In the genomic region with DNA sequence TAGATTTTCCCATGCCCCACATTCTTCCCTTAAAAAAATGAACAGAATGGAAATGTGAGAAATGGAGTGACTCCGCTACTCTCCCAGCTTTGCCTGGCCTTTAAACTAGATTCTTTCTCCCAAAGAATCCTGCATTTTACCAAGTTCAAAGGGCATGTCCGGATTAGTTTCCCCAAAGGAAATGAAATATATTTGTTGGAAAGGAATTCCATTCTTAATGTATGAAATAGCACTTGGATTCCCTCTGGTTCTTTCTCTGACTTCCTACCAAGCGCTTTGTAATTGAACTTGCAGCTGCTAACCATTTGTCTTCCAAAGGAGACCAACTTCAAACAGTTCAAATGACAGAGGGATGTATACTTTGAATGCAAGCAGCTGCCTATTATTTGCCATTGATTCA, we compare ENCODE assay signal across 14 cellular contexts. TPM values are rescaled to one million over a fixed set of nuclear protein-coding genes. Genes with fewer than 3 reads are reported as not detected.
DNase-seq lines count a peak whose midpoint lies in the region; TF ChIP-seq lines count a peak whose summit lies in the region.
"Had no signal": no experiment of that assay in that cellular context is flagged by ENCODE, and none has a peak within 500 bp of the region (broad histone marks: within the 10 kb centered on the region; RNA-seq: fewer than 3 reads in every experiment).

No MANE protein-coding gene starts in this region.

- H3K9me3 ChIP-seq in mesenchymal stem cell (ENCODE audit: control insufficient read depth, low read length): no peaks in the 10 kb centered on the region
- H3K9me3 ChIP-seq: colonic mucosa, esophagus squamous epithelium had no signal

- no peak overlapping the region for H3K23ac ChIP-seq in mesenchymal stem cell (ENCODE audit: low read length in 2 of 2)

- H2BK15ac ChIP-seq in mesenchymal stem cell (ENCODE audit: low read depth, poor library complexity, severe bottlenecking): no peak overlapping the region

- H4K91ac ChIP-seq in mesenchymal stem cell (ENCODE audit: low read length): no peak overlapping the region

- TF ChIP-seq CTCF in AG10803 (conservative IDR thresholded peaks at IDR 0.05; ENCODE audit: low read length) (no peak), cardiac fibroblast (IDR thresholded peaks at IDR 0.05; ENCODE audit: low read depth, low read length) (no peak)

- H4K8ac ChIP-seq in mesenchymal stem cell (ENCODE audit: low read length): no peak overlapping the region

- no peaks in the 10 kb centered on the region for H3K27me3 ChIP-seq in mesenchymal stem cell (ENCODE audit: control insufficient read depth in 1 of 2, insufficient read depth in 1 of 2, low read length in 2 of 2)
- H3K27me3 ChIP-seq: colonic mucosa, esophagus squamous epithelium had no signal

- no peaks in the 10 kb centered on the region for H3K36me3 ChIP-seq in mesenchymal stem cell (ENCODE audit: control insufficient read depth in 1 of 2, insufficient read depth in 2 of 2, low read depth in 1 of 2, low read length in 2 of 2)
- H3K36me3 ChIP-seq: colonic mucosa, esophagus squamous epithelium had no signal

- no peak overlapping the region for H3K14ac ChIP-seq in mesenchymal stem cell (ENCODE audit: low read length in 2 of 2)

- H3K18ac ChIP-seq in mesenchymal stem cell (ENCODE audit: low read depth in 1 of 2, low read length in 2 of 2): no peak overlapping the region

- H2AK5ac ChIP-seq in mesenchymal stem cell (ENCODE audit: low read length, severe bottlenecking): no peak overlapping the region

- no peaks in the 10 kb centered on the region for H3K9me3 Mint-ChIP-seq in T-helper 2 cell treated with Interferon-gamma antibody and Interleukin-4, amounts not matched to agents 5 μg/mL and 100 μg/mL, for 36 hours
- H3K9me3 Mint-ChIP-seq: activated T-cell treated with anti-CD3 and anti-CD28 coated beads, Interleukin-2, amount 50 U/mL, for 24 hours had no signal

- H3K4me3 Mint-ChIP-seq in T-helper 2 cell treated with Interferon-gamma antibody and Interleukin-4, amounts not matched to agents 5 μg/mL and 100 μg/mL, for 36 hours: no peak overlapping the region
- H3K4me3 Mint-ChIP-seq: activated T-cell treated with anti-CD3 and anti-CD28 coated beads, Interleukin-2, amount 50 U/mL, for 24 hours had no signal

- no peak overlapping the region for H2BK120ac ChIP-seq in mesenchymal stem cell (ENCODE audit: low read depth, low read length)

- DNase-seq in AG10803 (ENCODE audit: low read depth) (peak; percentile 42), cardiac fibroblast (ENCODE audit: low read depth in 2 of 2) (peak; percentile 28 to 75), mesenchymal stem cell (no peak), activated gamma-delta T cell (lab: John Stamatoyannopoulos, UW) (no peak)
- peak; percentile 47 for DNase-seq in Jurkat, Clone E6-1 (ENCODE audit: low read depth, low spot score)
- no peak for DNase-seq in T-helper 2 cell treated with Interferon-gamma antibody and Interleukin-4, amounts not matched to agents 5 μg/mL and 100 μg/mL, for 36 hours (ENCODE audit: low spot score)
- DNase-seq in activated CD4-positive, alpha-beta T cell treated with anti-CD3 and anti-CD28 coated beads for 1 hour: no peak
- DNase-seq in stimulated activated CD4-positive, alpha-beta T cell treated with anti-CD3 and anti-CD28 coated beads, Interleukin-4, amount 100 ng/mL, for 1 hour: no peak
- DNase-seq: activated CD4-positive, alpha-beta T cell treated with anti-CD3 and anti-CD28 coated beads for 48 hours; activated T-cell treated with anti-CD3 and anti-CD28 coated beads, Interleukin-2, amount 50 U/mL, for 24 hours; colonic mucosa; esophagus squamous epithelium; substantia nigra; T-helper 2 cell had no signal

- peaks cover 20% of the 10 kb centered on the region for H3K36me3 Mint-ChIP-seq in T-helper 2 cell treated with Interferon-gamma antibody and Interleukin-4, amounts not matched to agents 5 μg/mL and 100 μg/mL, for 36 hours (ENCODE audit: low read depth)

- peak overlapping the region; percentile 35 for H3K9ac ChIP-seq in mesenchymal stem cell (ENCODE audit: low read length)

- no CpG with 5 or more reads among the region's 3 CpGs for WGBS in mesenchymal stem cell

- H3K4ac ChIP-seq in mesenchymal stem cell (ENCODE audit: low read depth in 1 of 2, low read length in 2 of 2): no peak overlapping the region

- H3K4me3 ChIP-seq in AG10803 (ENCODE audit: low read length): no peak overlapping the region
- H3K4me3 ChIP-seq in Jurkat, Clone E6-1 (ENCODE audit: low read length): no peak overlapping the region
- H3K4me3 ChIP-seq in cardiac fibroblast (replicated peaks in 1 of 2; ENCODE audit: low read depth in 2 of 2, low read length in 2 of 2): no peak overlapping the region
- H3K4me3 ChIP-seq in mesenchymal stem cell (ENCODE audit: insufficient read depth in 1 of 2, low read depth in 1 of 2, low read length in 2 of 2): peak overlapping the region in 1 of 2 experiments; percentile 12
- H3K4me3 ChIP-seq: colonic mucosa, esophagus squamous epithelium had no signal

- no peak overlapping the region for H2BK12ac ChIP-seq in mesenchymal stem cell (ENCODE audit: low read length in 2 of 2)

- H3K27me3 Mint-ChIP-seq in T-helper 2 cell treated with Interferon-gamma antibody and Interleukin-4, amounts not matched to agents 5 μg/mL and 100 μg/mL, for 36 hours (ENCODE audit: low read depth): no peaks in the 10 kb centered on the region
- H3K27me3 Mint-ChIP-seq: activated T-cell treated with anti-CD3 and anti-CD28 coated beads, Interleukin-2, amount 50 U/mL, for 24 hours had no signal

- no peak overlapping the region for H3K4me2 ChIP-seq in mesenchymal stem cell (ENCODE audit: low read length, poor library complexity, severe bottlenecking)

- no peak overlapping the region for H3K27ac Mint-ChIP-seq in T-helper 2 cell treated with Interferon-gamma antibody and Interleukin-4, amounts not matched to agents 5 μg/mL and 100 μg/mL, for 36 hours
- H3K27ac Mint-ChIP-seq: activated T-cell treated with anti-CD3 and anti-CD28 coated beads, Interleukin-2, amount 50 U/mL, for 24 hours had no signal

- no peak overlapping the region for H2AFZ ChIP-seq in mesenchymal stem cell (ENCODE audit: low read depth, low read length)

- H3K4me1 Mint-ChIP-seq in T-helper 2 cell treated with Interferon-gamma antibody and Interleukin-4, amounts not matched to agents 5 μg/mL and 100 μg/mL, for 36 hours (ENCODE audit: low read depth): peaks cover 81% of the 10 kb centered on the region

- peaks cover 10% of the 10 kb centered on the region for H3K4me1 ChIP-seq in mesenchymal stem cell (ENCODE audit: control insufficient read depth, insufficient read depth, low read depth, low read length)
- H3K4me1 ChIP-seq: colonic mucosa had no signal

- H3K27ac ChIP-seq in mesenchymal stem cell (ENCODE audit: low read length, poor library complexity, severe bottlenecking): no peak overlapping the region
- H3K27ac ChIP-seq: colonic mucosa, esophagus squamous epithelium had no signal

- no peak overlapping the region for H2BK5ac ChIP-seq in mesenchymal stem cell (ENCODE audit: low read depth, low read length, poor library complexity, severe bottlenecking)

- peaks cover 23% of the 10 kb centered on the region for H3K79me1 ChIP-seq in mesenchymal stem cell (replicated peaks; ENCODE audit: low read length, poor library complexity, severe bottlenecking)

RNA-seq across cellular contexts. Expression of a gene that starts 18.9 kb away (rescaled TPM):
- polyA plus RNA-seq in Jurkat, Clone E6-1 (2012; ENCODE audit: insufficient read depth, insufficient read length): 64.1 TPM
- polyA plus RNA-seq in mesenchymal stem cell (2013, experiment 1 of 2): 14.4 TPM
- polyA plus RNA-seq in mesenchymal stem cell (2013, experiment 2 of 2): 14.9 TPM

RNA-seq across cellular contexts. Expression of a gene that starts 49.1 kb away (rescaled TPM):
- 48.3 TPM for polyA plus RNA-seq in Jurkat, Clone E6-1 (2012; ENCODE audit: insufficient read depth, insufficient read length)
- 5.0 TPM for polyA plus RNA-seq in mesenchymal stem cell (2013, experiment 1 of 2)
- 6.4 TPM for polyA plus RNA-seq in mesenchymal stem cell (2013, experiment 2 of 2)

Comparison
In these comparisons a context has a peak if more than half of its experiments do, and no peak if none do; other contexts are left out.
1. DNase-seq: peak in AG10803 (single experiment), Jurkat, Clone E6-1 (single experiment) and cardiac fibroblast (2 of 2); none in mesenchymal stem cell (single experiment), T-helper 2 cell treated with Interferon-gamma antibody and Interleukin-4, amounts not matched to agents 5 μg/mL and 100 μg/mL, for 36 hours (single experiment), activated gamma-delta T cell (single experiment), activated CD4-positive, alpha-beta T cell treated with anti-CD3 and anti-CD28 coated beads for 1 hour (single experiment) and stimulated activated CD4-positive, alpha-beta T cell treated with anti-CD3 and anti-CD28 coated beads, Interleukin-4, amount 100 ng/mL, for 1 hour (single experiment).